Comparison of ENCODE assay signal across 8 cellular contexts in the genomic region with DNA sequence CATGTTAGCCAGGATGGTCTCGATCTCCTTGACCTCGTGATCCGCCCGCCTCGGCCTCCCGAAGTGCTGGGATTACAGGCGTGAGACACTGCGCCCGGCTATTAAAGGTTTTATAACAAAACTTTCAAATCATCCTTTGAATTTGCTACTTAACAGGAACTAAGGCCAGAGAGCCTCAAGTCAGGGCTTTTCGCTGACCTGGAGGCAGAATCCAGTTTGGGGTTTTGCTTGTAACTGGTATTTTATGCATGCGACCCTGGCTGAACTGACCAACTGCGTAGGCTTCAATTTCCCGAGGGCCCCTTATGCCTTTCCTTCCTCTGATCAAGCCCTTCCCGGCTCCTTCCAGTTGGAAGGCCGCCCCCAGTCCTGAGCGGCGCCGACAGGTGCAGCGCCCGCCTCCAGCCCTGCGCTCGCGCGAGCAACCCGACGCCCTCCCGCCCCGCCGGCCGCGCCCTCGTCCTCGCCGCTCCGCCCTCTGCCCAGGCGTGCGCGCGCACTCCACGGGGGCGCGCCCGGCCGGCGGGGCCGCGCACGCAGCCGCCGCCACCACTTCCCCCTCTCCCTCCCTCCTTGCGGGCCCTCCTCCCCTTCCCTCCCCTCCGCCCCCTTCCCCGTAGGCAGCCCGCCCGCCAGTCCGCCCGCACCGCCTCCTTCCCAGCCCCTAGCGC. TPM values are rescaled to one million over a fixed set of nuclear protein-coding genes. Genes with fewer than 3 reads are reported as not detected.
DNase-seq lines count a peak whose midpoint lies in the region; ATAC-seq and TF ChIP-seq lines count a peak whose summit lies in the region.
"Not testable (repeated sequence)": the region's sequence is repeated elsewhere in the genome, so short reads cannot be mapped to it uniquely, and the experiment has no call there.

A gene with protein sequence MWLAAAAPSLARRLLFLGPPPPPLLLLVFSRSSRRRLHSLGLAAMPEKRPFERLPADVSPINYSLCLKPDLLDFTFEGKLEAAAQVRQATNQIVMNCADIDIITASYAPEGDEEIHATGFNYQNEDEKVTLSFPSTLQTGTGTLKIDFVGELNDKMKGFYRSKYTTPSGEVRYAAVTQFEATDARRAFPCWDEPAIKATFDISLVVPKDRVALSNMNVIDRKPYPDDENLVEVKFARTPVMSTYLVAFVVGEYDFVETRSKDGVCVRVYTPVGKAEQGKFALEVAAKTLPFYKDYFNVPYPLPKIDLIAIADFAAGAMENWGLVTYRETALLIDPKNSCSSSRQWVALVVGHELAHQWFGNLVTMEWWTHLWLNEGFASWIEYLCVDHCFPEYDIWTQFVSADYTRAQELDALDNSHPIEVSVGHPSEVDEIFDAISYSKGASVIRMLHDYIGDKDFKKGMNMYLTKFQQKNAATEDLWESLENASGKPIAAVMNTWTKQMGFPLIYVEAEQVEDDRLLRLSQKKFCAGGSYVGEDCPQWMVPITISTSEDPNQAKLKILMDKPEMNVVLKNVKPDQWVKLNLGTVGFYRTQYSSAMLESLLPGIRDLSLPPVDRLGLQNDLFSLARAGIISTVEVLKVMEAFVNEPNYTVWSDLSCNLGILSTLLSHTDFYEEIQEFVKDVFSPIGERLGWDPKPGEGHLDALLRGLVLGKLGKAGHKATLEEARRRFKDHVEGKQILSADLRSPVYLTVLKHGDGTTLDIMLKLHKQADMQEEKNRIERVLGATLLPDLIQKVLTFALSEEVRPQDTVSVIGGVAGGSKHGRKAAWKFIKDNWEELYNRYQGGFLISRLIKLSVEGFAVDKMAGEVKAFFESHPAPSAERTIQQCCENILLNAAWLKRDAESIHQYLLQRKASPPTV (plus strand): TSS at position 552 of the 671 bp plus-strand sequence. CDS start 193 bp downstream, outside the sequence.

- H3K27me3 Mint-ChIP-seq in WTC11 (ENCODE audit: low read depth) = not testable (repeated sequence)

- H3K4me1 Mint-ChIP-seq in WTC11 = not testable (repeated sequence)

- H3K27ac ChIP-seq in breast epithelium = peak within 1 kb of the TSS; percentile 90 to 96
- H3K27ac ChIP-seq in iPS-18a (ENCODE audit: low read length) = not testable (repeated sequence)

- not testable (repeated sequence) for H3K36me3 Mint-ChIP-seq in WTC11

- TF ChIP-seq POLR2A in breast epithelium (IDR thresholded peaks at IDR 0.05) = not testable (repeated sequence)

- TF ChIP-seq CTCF in WTC11 (IDR thresholded peaks at IDR 0.05); breast epithelium (IDR thresholded peaks at IDR 0.05): not testable (repeated sequence)

- ATAC-seq in GM18867 (IDR thresholded peaks at IDR 0.05; ENCODE audit: unreplicated experiment) (peak; percentile 71), HG03108 (IDR thresholded peaks at IDR 0.05; ENCODE audit: unreplicated experiment) (peak; percentile 64), WTC11 (peak; percentile 93)

- intact Hi-C loops in breast epithelium (cut with DNase I; ENCODE audit: low total_unique reads) = not testable (repeated sequence)

- H3K36me3 ChIP-seq in breast epithelium; iPS-18a (ENCODE audit: control insufficient read depth, low read depth, low read length): not testable (repeated sequence)

- DNase-seq in 8988T = peak; percentile 70
- DNase-seq in NCI-H2227 (lab: John Stamatoyannopoulos, UW; ENCODE audit: unreplicated experiment) = peak; percentile 88
- peak; percentile 82 for DNase-seq in WTC11 (ENCODE audit: low spot score)
- peak; percentile 66 to 86 for DNase-seq in breast epithelium (ENCODE audit: low spot score in 2 of 2)
- peak; percentile 56 for DNase-seq in skeletal muscle cell (ENCODE audit: low read depth)

- not testable (repeated sequence) for H3K9me3 Mint-ChIP-seq in WTC11

- H3K27ac Mint-ChIP-seq in WTC11 = peak within 1 kb of the TSS; percentile 95

- not testable (repeated sequence) for H3K4me1 ChIP-seq in breast epithelium; iPS-18a (ENCODE audit: control insufficient read depth, low read depth, low read length)

- H3K9me3 ChIP-seq in breast epithelium; iPS-18a (ENCODE audit: control insufficient read depth, low read depth, low read length): not testable (repeated sequence)

- H3K4me3 Mint-ChIP-seq in WTC11 = peak within 1 kb of the TSS; percentile 92

- CTCF ChIA-PET in WTC11 (lab: Charles Lee) = not testable (repeated sequence)

- not testable (repeated sequence) for H3K27me3 ChIP-seq in breast epithelium; iPS-18a (ENCODE audit: control insufficient read depth, insufficient read depth, low read length)

- peak within 1 kb of the TSS; percentile 52 for H3K9ac ChIP-seq in iPS-18a (ENCODE audit: low read length)

- POLR2A ChIA-PET in WTC11 (lab: Charles Lee) = not testable (repeated sequence)

- peak within 1 kb of the TSS; percentile 57 to 90 (median 66) for H3K4me3 ChIP-seq in breast epithelium
- H3K4me3 ChIP-seq in iPS-18a (ENCODE audit: low read length) = peak within 1 kb of the TSS; percentile 53
- H3K4me3 ChIP-seq in skeletal muscle cell (ENCODE audit: low read depth, low read length) = peak within 1 kb of the TSS; percentile 59

RNA-seq across cellular contexts. Expression of the gene that starts here (rescaled TPM):
- total RNA-seq in WTC11 (2021) = 97.1 to 127 TPM (median 111 TPM) in 3 replicates
- 100 to 1,000 TPM; 106 to 130 (median 117) TPM for total RNA-seq in breast epithelium
